Comparison of ENCODE assay signal across 9 cellular contexts in genomic region chr2:241933175-241933911, GRCh38.
A peak's percentile ranks its signal among the peaks of the same experiment; 100 is the strongest.
DNase-seq lines count a peak whose midpoint lies in the region; ATAC-seq and TF ChIP-seq lines count a peak whose summit lies in the region.
"Had no signal": no experiment of that assay in that cellular context is flagged by ENCODE, and none has a peak within 500 bp of the region (broad histone marks: within the 10 kb centered on the region; RNA-seq: fewer than 3 reads in every experiment).

No MANE protein-coding gene starts in this region.

- H3K27ac ChIP-seq in esophagus squamous epithelium = peak overlapping the region in 3 of 4 donors; percentile 61 to 88 (median 83)

- H3K4me3 Mint-ChIP-seq in neural crest cell = no peak overlapping the region

- H3K9me3 ChIP-seq in esophagus squamous epithelium = no peaks in the 10 kb centered on the region

- H3K4me3 ChIP-seq in AG09309 (ENCODE audit: control insufficient read depth, low read depth, low read length) (no peak overlapping the region), esophagus squamous epithelium (no peak overlapping the region)

- H3K36me3 ChIP-seq in esophagus squamous epithelium = no peaks in the 10 kb centered on the region

- TF ChIP-seq CTCF in AG09309 (IDR thresholded peaks at IDR 0.05; ENCODE audit: control insufficient read depth, insufficient read depth, low read depth, low read length, missing control alignments) (no peak), esophagus squamous epithelium (IDR thresholded peaks at IDR 0.05) (no peak), neural crest cell (conservative IDR thresholded peaks at IDR 0.05) (no peak)

- peaks cover 4% of the 10 kb centered on the region for H3K9me3 Mint-ChIP-seq in neural crest cell

- DNase-seq in AG09309 (ENCODE audit: low read depth) (peak; percentile 10), NCI-H226 (peak; percentile 4), esophagus squamous epithelium (lab: John Stamatoyannopoulos, UW) (no peak), neural crest cell (ENCODE audit: low read depth, low spot score) (no peak), NCI-H748 treated with DMSO at 0.1 percent for 48 hours (lab: John Stamatoyannopoulos, UW) (no peak), HK-2 (ENCODE audit: unreplicated experiment) (no peak)
- DNase-seq: stimulated activated CD4-positive, alpha-beta T cell treated with anti-CD3 and anti-CD28 coated beads, Interleukin-4, amount 100 ng/mL, for 4 hours had no signal

- ATAC-seq in HG02678 (IDR thresholded peaks at IDR 0.05; ENCODE audit: unreplicated experiment) = no peak
- ATAC-seq in HG02642 (IDR thresholded peaks at IDR 0.05; ENCODE audit: poor library complexity, unreplicated experiment) = no peak

- intact Hi-C loops in esophagus squamous epithelium (cut with DNase I) = no loop called here

- no peaks in the 10 kb centered on the region for H3K27me3 Mint-ChIP-seq in neural crest cell (ENCODE audit: low read depth)

- TF ChIP-seq POLR2A in esophagus squamous epithelium (IDR thresholded peaks at IDR 0.05) = no peak

- peaks cover 0 to 8% (median 0%) of the 10 kb centered on the region in 4 donors for H3K27me3 ChIP-seq in esophagus squamous epithelium

- H3K36me3 Mint-ChIP-seq in neural crest cell (ENCODE audit: low read depth) = peaks cover 4% of the 10 kb centered on the region

- H3K4me1 Mint-ChIP-seq in neural crest cell = no peaks in the 10 kb centered on the region

- WGBS in esophagus squamous epithelium, 2 donors = 52 to 69% methylated on average over 7 to 9 of the region's 11 CpGs

- H3K27ac Mint-ChIP-seq in neural crest cell (ENCODE audit: unreplicated experiment) = peak overlapping the region; percentile 62

- H3K4me1 ChIP-seq in esophagus squamous epithelium = peaks cover 0 to 13% (median 3%) of the 10 kb centered on the region in 3 donors

Comparison
In these comparisons a context has a peak if more than half of its experiments do, and no peak if none do; other contexts are left out.
1. DNase-seq: peak in AG09309 (single experiment) and NCI-H226 (single experiment); none in esophagus squamous epithelium (single experiment), neural crest cell (single experiment), NCI-H748 treated with DMSO at 0.1 percent for 48 hours (single experiment) and HK-2 (single experiment).